26 cellular contexts compared by ENCODE assay signal in genomic region chr3:10375296-10376053, GRCh38.
"Had no signal": no experiment of that assay in that cellular context is flagged by ENCODE, and none has a peak within 500 bp of the region (broad histone marks: within the 10 kb centered on the region; RNA-seq: fewer than 3 reads in every experiment).

No MANE protein-coding gene starts in this region.

- H3K36me3 Mint-ChIP-seq: natural killer cell treated with Interleukin-12 subunit alpha and Interleukin-12 subunit beta and Interleukin-15 and Interleukin-18, amount 100 ng/mL, for 72 hours; stimulated activated effector memory CD8-positive, alpha-beta T cell treated with anti-CD3 and anti-CD28 coated beads, Interleukin-12 subunit alpha, Interleukin-12 subunit beta, amount 100 ng/mL, for 72 hours had no signal

- H3K9me3 ChIP-seq: mucosa of descending colon, pancreas, psoas muscle, suprapubic skin, thoracic aorta, upper lobe of right lung had no signal

- H3K27me3 ChIP-seq: heart right ventricle, hepatocyte, pancreas, right atrium auricular region, suprapubic skin, upper lobe of right lung had no signal

- DNase-seq: heart right ventricle; islet precursor cell; left ventricle myocardium inferior; midbrain; mucosa of descending colon; naive thymus-derived CD4-positive, alpha-beta T cell; nucleus accumbens; psoas muscle; stimulated activated CD4-positive, alpha-beta T cell treated with anti-CD3 and anti-CD28 coated beads, Interleukin-4, amount 100 ng/mL, for 24 hours; stimulated activated naive CD4-positive, alpha-beta T cell; tibial artery; trophoblast cell; upper lobe of right lung had no signal

- H3K36me3 ChIP-seq: heart right ventricle, left ventricle myocardium inferior, pancreas, right atrium auricular region, suprapubic skin, thoracic aorta, tibial artery, upper lobe of right lung had no signal

- H3K27ac ChIP-seq: heart right ventricle, hepatocyte, left ventricle myocardium inferior, pancreas, right atrium auricular region, skin epidermis, suprapubic skin, thoracic aorta, tibial artery, upper lobe of right lung had no signal

- H3K79me2 ChIP-seq: hepatocyte had no signal

- H3K4me3 Mint-ChIP-seq: memory B cell; naive thymus-derived CD4-positive, alpha-beta T cell; natural killer cell treated with Interleukin-12 subunit alpha and Interleukin-12 subunit beta and Interleukin-15 and Interleukin-18, amount 100 ng/mL, for 72 hours; stimulated activated effector memory CD8-positive, alpha-beta T cell treated with anti-CD3 and anti-CD28 coated beads, Interleukin-12 subunit alpha, Interleukin-12 subunit beta, amount 100 ng/mL, for 72 hours; stimulated activated naive CD8-positive, alpha-beta T cell treated with anti-CD3 and anti-CD28 coated beads, Interleukin-15, Interleukin-2, amounts not matched to agents 100 ng/mL and 50 ng/mL, for 24 hours had no signal

- H3K9me3 Mint-ChIP-seq: memory B cell; natural killer cell treated with Interleukin-12 subunit alpha and Interleukin-12 subunit beta and Interleukin-15 and Interleukin-18, amount 100 ng/mL, for 72 hours; stimulated activated effector memory CD8-positive, alpha-beta T cell treated with anti-CD3 and anti-CD28 coated beads, Interleukin-12 subunit alpha, Interleukin-12 subunit beta, amount 100 ng/mL, for 72 hours had no signal

- H3K27ac Mint-ChIP-seq: memory B cell; naive thymus-derived CD4-positive, alpha-beta T cell; natural killer cell treated with Interleukin-12 subunit alpha and Interleukin-12 subunit beta and Interleukin-15 and Interleukin-18, amount 100 ng/mL, for 72 hours; stimulated activated effector memory CD8-positive, alpha-beta T cell treated with anti-CD3 and anti-CD28 coated beads, Interleukin-12 subunit alpha, Interleukin-12 subunit beta, amount 100 ng/mL, for 72 hours; stimulated activated naive CD8-positive, alpha-beta T cell treated with anti-CD3 and anti-CD28 coated beads, Interleukin-15, Interleukin-2, amounts not matched to agents 100 ng/mL and 50 ng/mL, for 24 hours had no signal

- H3K27me3 Mint-ChIP-seq: stimulated activated naive CD8-positive, alpha-beta T cell treated with anti-CD3 and anti-CD28 coated beads, Interleukin-15, Interleukin-2, amounts not matched to agents 100 ng/mL and 50 ng/mL, for 24 hours had no signal

- H3K4me3 ChIP-seq: heart right ventricle, hepatocyte, left ventricle myocardium inferior, lung, mucosa of descending colon, pancreas, psoas muscle, right atrium auricular region, skin epidermis, suprapubic skin, thoracic aorta, tibial artery, upper lobe of right lung had no signal

- FAIRE-seq: pancreas, urothelium cell line had no signal

- ATAC-seq: heart right ventricle; mucosa of descending colon; naive thymus-derived CD4-positive, alpha-beta T cell; natural killer cell treated with Interleukin-12 subunit alpha and Interleukin-12 subunit beta and Interleukin-15 and Interleukin-18, amount 100 ng/mL, for 72 hours; pancreas; psoas muscle; sciatic nerve; stimulated activated effector memory CD8-positive, alpha-beta T cell treated with anti-CD3 and anti-CD28 coated beads, Interleukin-12 subunit alpha, Interleukin-12 subunit beta, amount 100 ng/mL, for 72 hours; upper lobe of right lung had no signal

- H2AFZ ChIP-seq: hepatocyte had no signal

- H3K4me1 ChIP-seq: pancreas, suprapubic skin, tibial artery, upper lobe of right lung had no signal

- H3K4me2 ChIP-seq: hepatocyte had no signal
